ENCODE assay signal across 25 cellular contexts in the genomic region with DNA sequence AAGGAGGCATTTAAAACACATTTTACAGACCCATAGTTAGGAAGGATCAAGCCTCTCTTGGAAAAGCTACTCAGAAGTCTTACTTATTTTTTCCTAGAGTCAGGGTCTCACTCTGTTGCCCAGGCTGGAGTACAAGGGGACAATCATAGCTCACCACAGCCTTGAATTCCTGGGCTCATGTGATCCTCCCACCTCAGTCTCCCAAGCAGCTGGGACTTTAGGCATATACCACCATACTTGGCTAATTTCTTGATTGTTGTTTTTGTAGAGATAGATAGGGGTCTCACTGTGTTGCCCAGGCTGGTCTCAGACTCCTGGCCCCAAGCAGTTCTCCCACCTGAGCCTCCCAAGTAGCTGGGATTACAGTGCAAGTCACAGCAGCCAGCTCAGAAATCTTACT.
DNase-seq lines count a peak whose midpoint lies in the region; ATAC-seq and TF ChIP-seq lines count a peak whose summit lies in the region.
"Had no signal": no experiment of that assay in that cellular context is flagged by ENCODE, and none has a peak within 500 bp of the region (broad histone marks: within the 10 kb centered on the region; RNA-seq: fewer than 3 reads in every experiment).

No MANE protein-coding gene starts in this region.

- intact Hi-C loops in activated CD4-positive, alpha-beta T cell treated with anti-CD3 and anti-CD28 coated beads, Interleukin-2, amount 10 ng/mL, durations not matched to agents 24 days and 14 days (cut with micrococcal nuclease), result no loop called here
- intact Hi-C loops in PC-9 (cut with micrococcal nuclease; ENCODE audit: unreplicated experiment), result no loop called here
- intact Hi-C loops in left lung (cut with DNase I), result no loop called here

- no peaks in the 10 kb centered on the region for H3K36me3 Mint-ChIP-seq in activated CD4-positive, alpha-beta T cell treated with anti-CD3 and anti-CD28 coated beads, Interleukin-2, amount 10 ng/mL, durations not matched to agents 24 days and 14 days (ENCODE audit: low read depth)
- peaks cover 77% of the 10 kb centered on the region for H3K36me3 Mint-ChIP-seq in stimulated activated effector memory CD8-positive, alpha-beta T cell treated with anti-CD3 and anti-CD28 coated beads, Interleukin-12 subunit alpha, Interleukin-12 subunit beta, amount 100 ng/mL, for 72 hours

- H3K4me3 Mint-ChIP-seq in activated CD4-positive, alpha-beta T cell treated with anti-CD3 and anti-CD28 coated beads, Interleukin-2, amount 10 ng/mL, durations not matched to agents 24 days and 14 days, result peak overlapping the region; percentile 38
- peak overlapping the region; percentile 64 for H3K4me3 Mint-ChIP-seq in stimulated activated effector memory CD8-positive, alpha-beta T cell treated with anti-CD3 and anti-CD28 coated beads, Interleukin-12 subunit alpha, Interleukin-12 subunit beta, amount 100 ng/mL, for 72 hours
- H3K4me3 Mint-ChIP-seq: memory B cell, type B pancreatic cell had no signal

- no TSS peak for BruUV-seq in PC-9 (replicated peaks; lab: Mats Ljungman, UMichigan)

- no peaks in the 10 kb centered on the region for H3K79me2 ChIP-seq in PC-9 (ENCODE audit: low read depth)
- H3K79me2 ChIP-seq in osteoblast (ENCODE audit: insufficient read depth, low read length), result no peaks in the 10 kb centered on the region

- peak overlapping the region; percentile 25 for H3K27ac ChIP-seq in KOPT-K1 (ENCODE audit: low read depth, low read length, poor library complexity, severe bottlenecking)
- peak overlapping the region; percentile 65 for H3K27ac ChIP-seq in caudate nucleus (ENCODE audit: low read depth, low read length)
- H3K27ac ChIP-seq in PC-9, result no peak overlapping the region
- H3K27ac ChIP-seq in left lung, result no peak overlapping the region
- no peak overlapping the region for H3K27ac ChIP-seq in osteoblast (ENCODE audit: low read depth, low read length)
- H3K27ac ChIP-seq: epithelial cell of prostate, heart left ventricle, neutrophil, prostate gland, SJSA1, stomach had no signal

- no peak for DNase-seq in activated CD4-positive, alpha-beta T cell treated with anti-CD3 and anti-CD28 coated beads, Interleukin-2, amount 10 ng/mL, durations not matched to agents 24 days and 14 days
- no peak for DNase-seq in activated CD4-positive, alpha-beta T cell treated with anti-CD3 and anti-CD28 coated beads, Interleukin-2, amount 50 U/mL, for 48 hours
- no peak for DNase-seq in caudate nucleus (lab: John Stamatoyannopoulos, UW)
- no peak for DNase-seq in stimulated activated effector memory CD8-positive, alpha-beta T cell treated with anti-CD3 and anti-CD28 coated beads, Interleukin-12 subunit alpha, Interleukin-12 subunit beta, amount 100 ng/mL, for 72 hours (ENCODE audit: low spot score in 2 of 2)
- DNase-seq in PC-9, result no peak
- DNase-seq in left lung, result no peak
- DNase-seq in osteoblast (ENCODE audit: insufficient read length, low spot score, missing footprints), result no peak
- DNase-seq: activated CD4-positive, alpha-beta T cell treated with anti-CD3 and anti-CD28 coated beads, Interleukin-2, amount 50 U/mL, for 1 hour; activated naive CD4-positive, alpha-beta T cell; COR-L47; GF-D8; GOT3; heart left ventricle; Kasumi-1; left cardiac atrium; NCI-H1048; NCI-H69; stomach had no signal

- H3K9me3 ChIP-seq in KOPT-K1 (ENCODE audit: insufficient read depth, low read length, poor library complexity, severe bottlenecking) (no peaks in the 10 kb centered on the region), PC-9 (ENCODE audit: insufficient read depth, low read depth) (no peaks in the 10 kb centered on the region), left lung (no peaks in the 10 kb centered on the region), osteoblast (ENCODE audit: low read depth, low read length) (no peaks in the 10 kb centered on the region)
- H3K9me3 ChIP-seq: heart left ventricle, neutrophil, prostate gland, SJSA1, stomach had no signal

- POLR2A ChIA-PET in PC-9 (lab: Charles Lee; ENCODE audit: unreplicated experiment), result no interaction called here

- H3K36me3 ChIP-seq in KOPT-K1 (ENCODE audit: insufficient read depth, low read length), result no peaks in the 10 kb centered on the region
- no peaks in the 10 kb centered on the region for H3K36me3 ChIP-seq in PC-9 (ENCODE audit: low read depth)
- peaks cover 0 to 53% of the 10 kb centered on the region in 2 donors for H3K36me3 ChIP-seq in left lung
- peaks cover 13% of the 10 kb centered on the region for H3K36me3 ChIP-seq in osteoblast (ENCODE audit: insufficient read depth, low read length)
- H3K36me3 ChIP-seq: neutrophil, prostate gland, SJSA1 had no signal

- peaks cover 15% of the 10 kb centered on the region for H3K4me1 Mint-ChIP-seq in activated CD4-positive, alpha-beta T cell treated with anti-CD3 and anti-CD28 coated beads, Interleukin-2, amount 10 ng/mL, durations not matched to agents 24 days and 14 days
- H3K4me1 Mint-ChIP-seq in stimulated activated effector memory CD8-positive, alpha-beta T cell treated with anti-CD3 and anti-CD28 coated beads, Interleukin-12 subunit alpha, Interleukin-12 subunit beta, amount 100 ng/mL, for 72 hours, result peaks cover 68% of the 10 kb centered on the region

- H3K27me3 ChIP-seq in PC-9 (ENCODE audit: insufficient read depth, low read depth) (peaks cover 73% of the 10 kb centered on the region), left lung (no peaks in the 10 kb centered on the region), osteoblast (ENCODE audit: insufficient read depth, low read length) (no peaks in the 10 kb centered on the region)
- H3K27me3 ChIP-seq: heart left ventricle, neutrophil, SJSA1, stomach had no signal

- ATAC-seq in stimulated activated effector memory CD8-positive, alpha-beta T cell treated with anti-CD3 and anti-CD28 coated beads, Interleukin-12 subunit alpha, Interleukin-12 subunit beta, amount 100 ng/mL, for 72 hours, result no peak
- ATAC-seq in left lung, result no peak
- ATAC-seq: heart left ventricle had no signal

- H4K20me1 ChIP-seq in PC-9 (ENCODE audit: insufficient read depth) (no peaks in the 10 kb centered on the region; the same call in 1 of the 2 replicates), osteoblast (ENCODE audit: insufficient read depth, low read length) (no peaks in the 10 kb centered on the region)

- no peaks in the 10 kb centered on the region for H3K9me2 ChIP-seq in PC-9 (ENCODE audit: insufficient read depth)

- peak overlapping the region; percentile 76 for H3K27ac Mint-ChIP-seq in activated CD4-positive, alpha-beta T cell treated with anti-CD3 and anti-CD28 coated beads, Interleukin-2, amount 10 ng/mL, durations not matched to agents 24 days and 14 days
- peak overlapping the region; percentile 86 for H3K27ac Mint-ChIP-seq in stimulated activated effector memory CD8-positive, alpha-beta T cell treated with anti-CD3 and anti-CD28 coated beads, Interleukin-12 subunit alpha, Interleukin-12 subunit beta, amount 100 ng/mL, for 72 hours
- H3K27ac Mint-ChIP-seq: memory B cell, type B pancreatic cell had no signal

- H3F3A ChIP-seq in PC-9 (ENCODE audit: insufficient read depth, low read depth), result no peaks in the 10 kb centered on the region

- H3K9me3 Mint-ChIP-seq in activated CD4-positive, alpha-beta T cell treated with anti-CD3 and anti-CD28 coated beads, Interleukin-2, amount 10 ng/mL, durations not matched to agents 24 days and 14 days, result peaks cover 4% of the 10 kb centered on the region
- no peaks in the 10 kb centered on the region for H3K9me3 Mint-ChIP-seq in stimulated activated effector memory CD8-positive, alpha-beta T cell treated with anti-CD3 and anti-CD28 coated beads, Interleukin-12 subunit alpha, Interleukin-12 subunit beta, amount 100 ng/mL, for 72 hours
- H3K9me3 Mint-ChIP-seq: memory B cell, type B pancreatic cell had no signal

- no peak for TF ChIP-seq CTCF in PC-9 (conservative IDR thresholded peaks at IDR 0.05)
- TF ChIP-seq CTCF in left lung (IDR thresholded peaks at IDR 0.05), result no peak
- TF ChIP-seq CTCF in osteoblast (IDR thresholded peaks at IDR 0.05; ENCODE audit: extremely low read depth, low read depth, low read length), result no peak

- no peak overlapping the region for H2AFZ ChIP-seq in PC-9
- H2AFZ ChIP-seq in osteoblast (ENCODE audit: low read length), result no peak overlapping the region

- H3K4me1 ChIP-seq in PC-9 (replicated peaks; ENCODE audit: insufficient read depth) (no peaks in the 10 kb centered on the region), left lung (no peaks in the 10 kb centered on the region), osteoblast (ENCODE audit: insufficient read depth, low read length) (no peaks in the 10 kb centered on the region)
- H3K4me1 ChIP-seq: heart left ventricle, prostate gland, SJSA1, stomach had no signal

- CTCF ChIA-PET in PC-9 (lab: Charles Lee), result no interaction called here

- H3K4me2 ChIP-seq in PC-9, result no peak overlapping the region
- no peak overlapping the region for H3K4me2 ChIP-seq in osteoblast (ENCODE audit: insufficient read depth, low read length)

- H3K4me3 ChIP-seq in PC-9 (no peak overlapping the region), left lung (no peak overlapping the region), osteoblast (ENCODE audit: insufficient read depth, low read length) (no peak overlapping the region)
- H3K4me3 ChIP-seq: heart left ventricle, prostate gland, SJSA1, stomach had no signal

- H3K27me3 Mint-ChIP-seq in activated CD4-positive, alpha-beta T cell treated with anti-CD3 and anti-CD28 coated beads, Interleukin-2, amount 10 ng/mL, durations not matched to agents 24 days and 14 days, result no peaks in the 10 kb centered on the region
- H3K27me3 Mint-ChIP-seq: memory B cell, type B pancreatic cell had no signal

Comparison
In these comparisons a context has a peak if more than half of its experiments do, and no peak if none do; other contexts are left out.
1. H3K27ac ChIP-seq: peak in KOPT-K1 (single experiment) and caudate nucleus (single experiment); none in PC-9 (single experiment), left lung (0 of 2) and osteoblast (single experiment).